Comparison of ENCODE assay signal across 11 cellular contexts in genomic region chr10:50216894-50217293, GRCh38. TPM values are rescaled to one million over a fixed set of nuclear protein-coding genes. Genes with fewer than 3 reads are reported as not detected.
A peak's percentile ranks its signal among the peaks of the same experiment; 100 is the strongest.
DNase-seq lines count a peak whose midpoint lies in the region; ATAC-seq, FAIRE-seq and TF ChIP-seq lines count a peak whose summit lies in the region.
"Had no signal": no experiment of that assay in that cellular context is flagged by ENCODE, and none has a peak within 500 bp of the region (broad histone marks: within the 10 kb centered on the region; RNA-seq: fewer than 3 reads in every experiment).

No MANE protein-coding gene starts in this region.

- no peaks in the 10 kb centered on the region for H3K9me3 ChIP-seq in keratinocyte (ENCODE audit: control insufficient read depth, low read depth, low read length)

- dilution Hi-C loops in keratinocyte (cut with MboI; ENCODE audit: extremely low pct_ligation_motif_present, low sequenced_read_pairs): no loop called here

- DNase-seq in Daoy (ENCODE audit: low read depth): peak; percentile 10
- DNase-seq in NCI-H1092 (lab: John Stamatoyannopoulos, UW): peak; percentile 71
- peak; percentile 36 for DNase-seq in SW480 (ENCODE audit: low spot score)
- DNase-seq in keratinocyte (ENCODE audit: low read depth, low spot score): no peak
- DNase-seq in NCI-H524 treated with DMSO at 0.1 percent for 48 hours (lab: John Stamatoyannopoulos, UW): no peak
- no peak for DNase-seq in activated CD4-positive, alpha-beta T cell treated with anti-CD3 and anti-CD28 coated beads for 48 hours
- DNase-seq: activated CD4-positive, alpha-beta memory T cell treated with anti-CD3 and anti-CD28 coated beads, Interleukin-2, amount 10 ng/mL, durations not matched to agents 7 days and 5 days; heart right ventricle had no signal

- FAIRE-seq in keratinocyte (lab: Jason Lieb, UNC): peak; percentile 55

- no peaks in the 10 kb centered on the region for H3K4me1 ChIP-seq in keratinocyte (ENCODE audit: control insufficient read depth, extremely low read depth, insufficient read depth, low read length)
- H3K4me1 ChIP-seq: parathyroid adenoma had no signal

- no peak overlapping the region for H3K9ac ChIP-seq in keratinocyte (ENCODE audit: control insufficient read depth, extremely low read depth, insufficient read depth, low read length)
- H3K9ac ChIP-seq: parathyroid adenoma had no signal

- H3K4me2 ChIP-seq in keratinocyte (ENCODE audit: control insufficient read depth, extremely low read depth, insufficient read depth, low read depth, low read length): no peak overlapping the region

- no peak overlapping the region for H3K4me3 ChIP-seq in keratinocyte (ENCODE audit: control insufficient read depth in 2 of 3, extremely low read depth in 1 of 3, insufficient read depth in 2 of 3, low read depth in 1 of 3, low read length in 3 of 3)
- H3K4me3 ChIP-seq: heart right ventricle had no signal

- no peak for ATAC-seq in GM19463 (IDR thresholded peaks at IDR 0.05; ENCODE audit: unreplicated experiment)
- no peak for ATAC-seq in GM18909 (IDR thresholded peaks at IDR 0.05; ENCODE audit: poor library complexity, unreplicated experiment)

- H3K79me2 ChIP-seq in keratinocyte (ENCODE audit: control insufficient read depth, insufficient read depth, low read length): no peaks in the 10 kb centered on the region
- H3K79me2 ChIP-seq: parathyroid adenoma had no signal

- H3K9me1 ChIP-seq in keratinocyte (ENCODE audit: control insufficient read depth, extremely low read depth, insufficient read depth, low read length): no peaks in the 10 kb centered on the region

- no peak overlapping the region for H2AFZ ChIP-seq in keratinocyte (ENCODE audit: control insufficient read depth, low read length)
- H2AFZ ChIP-seq: parathyroid adenoma had no signal

- TF ChIP-seq CTCF in keratinocyte (optimal IDR thresholded peaks at IDR 0.05 in 1 of 3, IDR thresholded peaks at IDR 0.05 in 1 of 3, conservative IDR thresholded peaks at IDR 0.05 in 1 of 3; ENCODE audit: extremely low read depth in 1 of 3, insufficient read depth in 2 of 3, low read length in 3 of 3): no peak

- no peaks in the 10 kb centered on the region for H3K36me3 ChIP-seq in keratinocyte (ENCODE audit: control insufficient read depth in 2 of 2, extremely low read depth in 1 of 2, insufficient read depth in 2 of 2, low read length in 2 of 2)
- H3K36me3 ChIP-seq: heart right ventricle had no signal

- H4K20me1 ChIP-seq in keratinocyte (ENCODE audit: control insufficient read depth, extremely low read depth, insufficient read depth, low read length): no peaks in the 10 kb centered on the region

- no peak overlapping the region for H3K27ac ChIP-seq in keratinocyte (ENCODE audit: control insufficient read depth, insufficient read depth, low read length)
- H3K27ac ChIP-seq: heart right ventricle, parathyroid adenoma had no signal

- H3K27me3 ChIP-seq in keratinocyte (ENCODE audit: control insufficient read depth, extremely low read depth, insufficient read depth, low read length): no peaks in the 10 kb centered on the region

RNA-seq across cellular contexts. Expression of gene ASAH2, which starts 34.4 kb away (rescaled TPM):
- total RNA-seq in Daoy (2014; rRNA removed; shearing (Covaris generic)): 0.06 and 0.46 TPM in 2 replicates
- polyA plus RNA-seq in keratinocyte: 1.6 to 4.7 TPM (median 1.7 TPM) in 3 replicates
- 3.0 TPM for polyA plus RNA-seq in keratinocyte (2011; ENCODE audit: low read depth)
- 0.87 and 5.5 TPM in 2 replicates for polyA plus RNA-seq in keratinocyte (2011; cell fraction: cytosol; rRNA removed)
- polyA plus RNA-seq in keratinocyte (2011; cell fraction: nucleus; rRNA removed): 0.67 and 4.7 TPM in 2 replicates
- polyA plus RNA-seq in keratinocyte (2012; ENCODE audit: low replicate concordance): 0.48 and 1.1 TPM in 2 replicates
- polyA minus RNA-seq in keratinocyte: 0.30 to 15.7 TPM in 2 of 3 replicates, not detected in the other
- polyA minus RNA-seq in keratinocyte (2011; cell fraction: cytosol; rRNA and poly(A)+ RNA removed): not detected
- 1.2 TPM in 1 of 2 replicates, not detected in the other for polyA minus RNA-seq in keratinocyte (2011; cell fraction: nucleus; rRNA and poly(A)+ RNA removed)

Comparison
In these comparisons a context has a peak if more than half of its experiments do, and no peak if none do; other contexts are left out.
1. DNase-seq: peak in Daoy (single experiment), NCI-H1092 (single experiment) and SW480 (single experiment); none in keratinocyte (single experiment), NCI-H524 treated with DMSO at 0.1 percent for 48 hours (single experiment) and activated CD4-positive, alpha-beta T cell treated with anti-CD3 and anti-CD28 coated beads for 48 hours (single experiment).